Comparison of ENCODE assay signal across 9 cellular contexts in the genomic region with DNA sequence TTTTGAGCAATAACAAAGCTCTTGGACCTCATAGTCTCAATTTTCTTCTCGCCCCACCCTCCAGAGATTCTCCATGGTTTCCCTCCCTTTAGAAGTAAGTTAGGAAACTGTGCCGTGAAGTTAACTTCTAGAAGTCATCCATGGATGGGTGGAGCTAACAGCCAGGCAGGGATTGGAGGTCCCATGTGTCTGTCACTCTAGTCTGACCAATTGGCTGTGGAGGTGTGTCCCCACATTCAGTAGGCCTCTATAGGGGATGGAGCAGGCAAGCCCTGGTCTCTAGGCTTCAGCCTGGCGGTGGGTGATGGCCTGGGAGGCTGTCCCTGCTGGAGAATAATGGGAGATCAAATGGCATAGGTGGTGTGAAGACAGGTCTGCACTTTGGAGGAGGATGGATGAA. TPM values are rescaled to one million over a fixed set of nuclear protein-coding genes. Genes with fewer than 3 reads are reported as not detected.
DNase-seq lines count a peak whose midpoint lies in the region; FAIRE-seq and TF ChIP-seq lines count a peak whose summit lies in the region.
"Had no signal": no experiment of that assay in that cellular context is flagged by ENCODE, and none has a peak within 500 bp of the region (broad histone marks: within the 10 kb centered on the region; RNA-seq: fewer than 3 reads in every experiment).

No MANE protein-coding gene starts in this region.

- no peak for TF ChIP-seq EP300 in tibial nerve (IDR thresholded peaks at IDR 0.05)

- H3K4me1 ChIP-seq in endothelial cell of umbilical vein (ENCODE audit: control insufficient read depth, extremely low read depth, insufficient read depth, low read length) = no peaks in the 10 kb centered on the region
- H3K4me1 ChIP-seq in prostate gland (replicated peaks) = no peaks in the 10 kb centered on the region
- no peaks in the 10 kb centered on the region for H3K4me1 ChIP-seq in tibial nerve

- 86% methylated on average over 3 of the region's 3 CpGs for WGBS in prostate gland
- 74 to 76% methylated on average over 3 of the region's 3 CpGs for WGBS in tibial nerve, 2 donors

- BruUV-seq in endothelial cell of umbilical vein (replicated peaks; lab: Mats Ljungman, UMichigan) = no TSS peak

- H3K9ac ChIP-seq in endothelial cell of umbilical vein (replicated peaks; ENCODE audit: extremely low read depth, insufficient read depth, low read length) = no peak overlapping the region

- DNase-seq in activated effector memory CD4-positive, alpha-beta T cell treated with anti-CD3 and anti-CD28 coated beads, Interleukin-2, amount 50 U/mL, for 16 hours = peak; percentile 67
- no peak for DNase-seq in activated effector memory CD4-positive, alpha-beta T cell treated with Interleukin-2 at 50 U/mL for 16 hours
- DNase-seq in RPMI8226 (peak; percentile 42), endothelial cell of umbilical vein (ENCODE audit: low read depth, low spot score) (peak; percentile 56), NCI-H510A (lab: John Stamatoyannopoulos, UW) (no peak), prostate gland (ENCODE audit: low spot score) (no peak), tibial nerve (ENCODE audit: low spot score in 2 of 2) (no peak)
- DNase-seq in stimulated activated CD8-positive, alpha-beta memory T cell treated with anti-CD3 and anti-CD28 coated beads, Interleukin-4, amount 100 ng/mL, for 24 hours (ENCODE audit: low read depth) = peak; percentile 8
- DNase-seq: activated B cell treated with CpG ODN at 0.5 μM for 24 hours had no signal

- TF ChIP-seq CTCF in endothelial cell of umbilical vein (IDR thresholded peaks at IDR 0.05; ENCODE audit: extremely low read depth in 1 of 2, insufficient read depth in 1 of 2, low read depth in 1 of 2, low read length in 2 of 2) (no peak), prostate gland (IDR thresholded peaks at IDR 0.05) (no peak), tibial nerve (IDR thresholded peaks at IDR 0.05) (no peak)

- H3K4me3 ChIP-seq in endothelial cell of umbilical vein (replicated peaks in 1 of 3; ENCODE audit: insufficient read depth in 1 of 3, low read depth in 1 of 3, low read length in 3 of 3) (no peak overlapping the region), prostate gland (no peak overlapping the region), tibial nerve (no peak overlapping the region)

- no peaks in the 10 kb centered on the region for H4K20me1 ChIP-seq in endothelial cell of umbilical vein (replicated peaks; ENCODE audit: control insufficient read depth, extremely low read depth, insufficient read depth, low read length)

- CTCF ChIA-PET in endothelial cell of umbilical vein (lab: Charles Lee) = interaction anchor here (0.6 to 2.6 kb wide), 9 partner anchors 11 to 283 kb away, joined by 3 to 13 read pairs (median 3); no protein-coding TSS in a partner anchor

- H3K27me3 ChIP-seq in endothelial cell of umbilical vein (ENCODE audit: control insufficient read depth in 2 of 2, insufficient read depth in 2 of 2, low read length in 2 of 2) (no peaks in the 10 kb centered on the region), prostate gland (replicated peaks; ENCODE audit: insufficient read depth) (no peaks in the 10 kb centered on the region), tibial nerve (no peaks in the 10 kb centered on the region)

- peak; percentile 67 for FAIRE-seq in endothelial cell of umbilical vein (lab: Jason Lieb, UNC)

- no peaks in the 10 kb centered on the region for H3K79me2 ChIP-seq in endothelial cell of umbilical vein (ENCODE audit: control insufficient read depth, insufficient read depth, low read length)

- H3K9me3 ChIP-seq in endothelial cell of umbilical vein (replicated peaks; ENCODE audit: control insufficient read depth, insufficient read depth, low read length) (no peaks in the 10 kb centered on the region), prostate gland (no peaks in the 10 kb centered on the region), tibial nerve (peaks cover 0 to 11% (median 0%) of the 10 kb centered on the region in 4 donors)

- H3K27ac ChIP-seq in endothelial cell of umbilical vein (ENCODE audit: insufficient read depth, low read depth, low read length) (no peak overlapping the region), prostate gland (no peak overlapping the region), tibial nerve (no peak overlapping the region)

- H3K36me3 ChIP-seq in endothelial cell of umbilical vein (ENCODE audit: control insufficient read depth in 2 of 2, extremely low read depth in 1 of 2, insufficient read depth in 2 of 2, low read length in 2 of 2) (no peaks in the 10 kb centered on the region), prostate gland (no peaks in the 10 kb centered on the region), tibial nerve (peaks cover 0 to 10% (median 0%) of the 10 kb centered on the region in 3 donors)

- TF ChIP-seq POLR2A in endothelial cell of umbilical vein (IDR thresholded peaks at IDR 0.05; ENCODE audit: low read depth, low read length) (no peak), prostate gland (IDR thresholded peaks at IDR 0.05) (no peak), tibial nerve (IDR thresholded peaks at IDR 0.05) (no peak)

- dilution Hi-C loops in endothelial cell of umbilical vein (cut with MboI; ENCODE audit: extremely low pct_ligation_motif_present, low sequenced_read_pairs) = loop anchor here (10.0 kb wide), 1 partner anchor 275 kb away; no protein-coding TSS in a partner anchor

- POLR2A ChIA-PET in endothelial cell of umbilical vein (lab: Charles Lee) = no interaction called here

- H3K4me2 ChIP-seq in endothelial cell of umbilical vein (ENCODE audit: insufficient read depth, low read length) = no peak overlapping the region

- H3K9me1 ChIP-seq in endothelial cell of umbilical vein (replicated peaks; ENCODE audit: control insufficient read depth, extremely low read depth, insufficient read depth, low read length) = no peaks in the 10 kb centered on the region

- intact Hi-C loops in endothelial cell of umbilical vein (cut with micrococcal nuclease) = no loop called here
- intact Hi-C loops in prostate gland (cut with DNase I) = loop anchor here (5.0 kb wide), 1 partner anchor 333 kb away; the partner anchor contains the start of gene CD82

- no peak overlapping the region for H2AFZ ChIP-seq in endothelial cell of umbilical vein (ENCODE audit: low read depth, low read length)

TF ChIP-seq in endothelial cell of umbilical vein, 7 proteins besides CTCF, POLR2A, EP300 and RAD21:
- no peak for TF ChIP-seq POLR2AphosphoS5 (IDR thresholded peaks at IDR 0.05; ENCODE audit: insufficient read depth, low read depth, low read length)
- no peak for TF ChIP-seq MAX (IDR thresholded peaks at IDR 0.05; ENCODE audit: insufficient read depth, insufficient read length)
- TF ChIP-seq GATA2 (IDR thresholded peaks at IDR 0.05; ENCODE audit: insufficient read depth, insufficient read length, low read depth, low read length) = no peak
- TF ChIP-seq JUN (IDR thresholded peaks at IDR 0.05; ENCODE audit: borderline replicate concordance, insufficient read depth, insufficient read length, low read depth) = no peak
- TF ChIP-seq EZH2 (IDR thresholded peaks at IDR 0.05; ENCODE audit: borderline replicate concordance, low read depth, low read length, severe bottlenecking) = no peak
- TF ChIP-seq FOS (IDR thresholded peaks at IDR 0.05; ENCODE audit: borderline replicate concordance, insufficient read depth, low read length) = no peak
- TF ChIP-seq MYC (IDR thresholded peaks at IDR 0.05; ENCODE audit: low read depth, low read length) = no peak

RNA-seq across cellular contexts. Expression of gene TP53I11, which starts 50.7 kb away (rescaled TPM):
- total RNA-seq in endothelial cell of umbilical vein = 78.2 and 79.4 TPM in 2 replicates
- 29.6 and 31.5 TPM in 2 replicates for polyA plus RNA-seq in endothelial cell of umbilical vein
- polyA plus RNA-seq in endothelial cell of umbilical vein (2011; cell fraction: cytosol; rRNA removed) = 24.4 and 26.7 TPM in 2 replicates
- 46.0 and 57.6 TPM in 2 replicates for polyA plus RNA-seq in endothelial cell of umbilical vein (2011; cell fraction: nucleus; rRNA removed)
- polyA plus RNA-seq in endothelial cell of umbilical vein (2012) = 45.4 and 53.5 TPM in 2 replicates
- 41.5 and 42.9 TPM in 2 replicates for polyA minus RNA-seq in endothelial cell of umbilical vein
- polyA minus RNA-seq in endothelial cell of umbilical vein (2011; cell fraction: cytosol; rRNA and poly(A)+ RNA removed) = not detected
- polyA minus RNA-seq in endothelial cell of umbilical vein (2011; cell fraction: nucleus; rRNA and poly(A)+ RNA removed) = 32.9 and 44.5 TPM in 2 replicates
- total RNA-seq in prostate gland = 100 to 1,000 TPM in 1 of 2 donors, 10 to 100 TPM in 1; 72.0 to 115 TPM
- 100 to 1,000 TPM in 1 of 4 donors, 10 to 100 TPM in 3; 50.7 to 133 (median 60.6) TPM for total RNA-seq in tibial nerve

Comparison
In these comparisons a context has a peak if more than half of its experiments do, and no peak if none do; other contexts are left out.
1. DNase-seq: peak in activated effector memory CD4-positive, alpha-beta T cell treated with anti-CD3 and anti-CD28 coated beads, Interleukin-2, amount 50 U/mL, for 16 hours (single experiment), RPMI8226 (single experiment), endothelial cell of umbilical vein (single experiment) and stimulated activated CD8-positive, alpha-beta memory T cell treated with anti-CD3 and anti-CD28 coated beads, Interleukin-4, amount 100 ng/mL, for 24 hours (single experiment); none in activated effector memory CD4-positive, alpha-beta T cell treated with Interleukin-2 at 50 U/mL for 16 hours (single experiment), NCI-H510A (single experiment), prostate gland (single experiment) and tibial nerve (0 of 2).